8 cellular contexts compared by ENCODE assay signal in the genomic region with DNA sequence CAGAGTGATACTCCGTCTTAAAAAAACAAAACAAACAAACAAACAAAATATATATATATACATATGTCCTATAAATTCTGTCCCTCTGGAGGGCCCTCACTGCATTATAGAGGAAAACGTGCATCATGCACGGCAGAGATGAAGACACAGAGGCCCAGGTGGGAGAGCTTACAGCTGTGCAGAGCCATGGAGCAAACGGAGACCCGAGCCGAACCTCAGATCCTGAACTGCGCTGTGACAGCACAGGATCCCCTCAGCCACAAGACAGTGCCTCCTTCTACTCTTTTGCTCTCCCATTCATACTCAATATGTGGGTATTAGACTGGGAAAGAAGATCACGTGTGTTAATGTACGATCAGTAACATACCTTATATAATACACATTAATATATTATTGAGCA.
"Had no signal": no experiment of that assay in that cellular context is flagged by ENCODE, and none has a peak within 500 bp of the region (broad histone marks: within the 10 kb centered on the region; RNA-seq: fewer than 3 reads in every experiment).

No MANE protein-coding gene starts in this region.

- ATAC-seq: GM23338 had no signal

- H2AFZ ChIP-seq: GM23338 had no signal

- H3K4me3 ChIP-seq: GM23338 had no signal

- FAIRE-seq: H1, H54, HTR-8/SVneo had no signal

- DNase-seq: H9, HCEC 1CT, IMR-90, KBM-7 had no signal

- H3K4me2 ChIP-seq: GM23338 had no signal
